In genomic region chr1:159991513-159991912, GRCh38 we compare ENCODE assay signal across 12 cellular contexts. TPM values are rescaled to one million over a fixed set of nuclear protein-coding genes. Genes with fewer than 3 reads are reported as not detected.
DNase-seq lines count a peak whose midpoint lies in the region; ATAC-seq and TF ChIP-seq lines count a peak whose summit lies in the region.
"Had no signal": no experiment of that assay in that cellular context is flagged by ENCODE, and none has a peak within 500 bp of the region (broad histone marks: within the 10 kb centered on the region; RNA-seq: fewer than 3 reads in every experiment).

No MANE protein-coding gene starts in this region.

- no peak overlapping the region for H3K27ac Mint-ChIP-seq in stimulated activated naive CD8-positive, alpha-beta T cell treated with anti-CD3 and anti-CD28 coated beads, Interleukin-15, amount 100 ng/mL, for 72 hours
- H3K27ac Mint-ChIP-seq: stimulated activated effector memory CD8-positive, alpha-beta T cell treated with anti-CD3 and anti-CD28 coated beads, Interleukin-12 subunit alpha, Interleukin-12 subunit beta, amount 100 ng/mL, for 72 hours had no signal

- no peaks in the 10 kb centered on the region for H3K36me3 ChIP-seq in PC-3 (ENCODE audit: low read depth, low read length)
- no peaks in the 10 kb centered on the region for H3K36me3 ChIP-seq in fibroblast of lung (ENCODE audit: control insufficient read depth, insufficient read depth, low read length)

- H3K9me2 ChIP-seq in PC-3 (replicated peaks; ENCODE audit: low read length), result 0 out of 2 replicates have a peak, but pooled peaks cover 4% of the 10 kb centered on the region

- no peaks in the 10 kb centered on the region for H3F3A ChIP-seq in PC-3 (ENCODE audit: low read length, unreplicated experiment)

- H3K4me1 ChIP-seq in PC-3 (ENCODE audit: insufficient read depth, low read length) (peaks cover 26% of the 10 kb centered on the region), fibroblast of lung (ENCODE audit: control insufficient read depth, extremely low read depth, insufficient read depth, low read length) (no peaks in the 10 kb centered on the region)

- H3K4me2 ChIP-seq in PC-3 (ENCODE audit: low read length), result peak overlapping the region; percentile 55
- H3K4me2 ChIP-seq in fibroblast of lung (ENCODE audit: extremely low read depth, insufficient read depth, low read length), result no peak overlapping the region

- intact Hi-C loops in PC-3 (cut with micrococcal nuclease), result no loop called here

- peaks cover 18% of the 10 kb centered on the region for H3K27me3 Mint-ChIP-seq in stimulated activated naive CD8-positive, alpha-beta T cell treated with anti-CD3 and anti-CD28 coated beads, Interleukin-15, amount 100 ng/mL, for 72 hours

- H3K27ac ChIP-seq in PC-3 (ENCODE audit: low read length), result peak overlapping the region; percentile 25
- no peak overlapping the region for H3K27ac ChIP-seq in fibroblast of lung (ENCODE audit: insufficient read depth, low read length)

- peak overlapping the region; percentile 64 for H2AFZ ChIP-seq in PC-3 (ENCODE audit: low read length)
- H2AFZ ChIP-seq in fibroblast of lung (ENCODE audit: low read length), result peak overlapping the region; percentile 47

- H3K9ac ChIP-seq in PC-3 (ENCODE audit: low read length) (no peak overlapping the region), fibroblast of lung (ENCODE audit: insufficient read depth, low read length) (no peak overlapping the region)

- no peaks in the 10 kb centered on the region for H3K9me3 Mint-ChIP-seq in stimulated activated naive CD8-positive, alpha-beta T cell treated with anti-CD3 and anti-CD28 coated beads, Interleukin-15, amount 100 ng/mL, for 72 hours
- H3K9me3 Mint-ChIP-seq: stimulated activated effector memory CD8-positive, alpha-beta T cell treated with anti-CD3 and anti-CD28 coated beads, Interleukin-12 subunit alpha, Interleukin-12 subunit beta, amount 100 ng/mL, for 72 hours had no signal

- TF ChIP-seq CTCF in PC-3 (conservative IDR thresholded peaks at IDR 0.05; ENCODE audit: low read depth, low read length) (no peak), fibroblast of lung (conservative IDR thresholded peaks at IDR 0.05 in 1 of 2, IDR thresholded peaks at IDR 0.05 in 1 of 2; ENCODE audit: low read depth in 1 of 2, low read length in 2 of 2) (no peak)

- DNase-seq in stimulated activated naive CD8-positive, alpha-beta T cell treated with anti-CD3 and anti-CD28 coated beads, Interleukin-15, amount 100 ng/mL, for 72 hours, result no peak
- no peak for DNase-seq in stimulated activated naive CD8-positive, alpha-beta T cell treated with anti-CD3 and anti-CD28 coated beads, Interleukin-15, Interleukin-2, amounts not matched to agents 100 U/mL and 50 U/mL, for 24 hours
- DNase-seq in PC-3 (peak; percentile 76), fibroblast of lung (ENCODE audit: low read depth in 2 of 2) (peak in 1 of 2 donors; percentile 10), NCI-H524 treated with DMSO at 0.1 percent for 48 hours (lab: John Stamatoyannopoulos, UW) (no peak), DMS 273 (lab: John Stamatoyannopoulos, UW; ENCODE audit: unreplicated experiment) (no peak)
- DNase-seq: amniotic stem cell, erythroblast had no signal

- H3K4me3 ChIP-seq in PC-3 (ENCODE audit: low read length) (peak overlapping the region; percentile 34), fibroblast of lung (replicated peaks in 1 of 4; ENCODE audit: control extremely low read depth in 1 of 4, insufficient read depth in 1 of 4, low read depth in 3 of 4, low read length in 4 of 4) (no peak overlapping the region)
- H3K4me3 ChIP-seq: skin epidermis had no signal

- BruUV-seq in PC-3 (replicated peaks; lab: Mats Ljungman, UMichigan), result no TSS peak

- H3K4me3 Mint-ChIP-seq in stimulated activated naive CD8-positive, alpha-beta T cell treated with anti-CD3 and anti-CD28 coated beads, Interleukin-15, amount 100 ng/mL, for 72 hours, result peak overlapping the region in 1 of 2 donors; percentile 40
- H3K4me3 Mint-ChIP-seq: stimulated activated effector memory CD8-positive, alpha-beta T cell treated with anti-CD3 and anti-CD28 coated beads, Interleukin-12 subunit alpha, Interleukin-12 subunit beta, amount 100 ng/mL, for 72 hours had no signal

- H3K4me1 Mint-ChIP-seq in stimulated activated naive CD8-positive, alpha-beta T cell treated with anti-CD3 and anti-CD28 coated beads, Interleukin-15, amount 100 ng/mL, for 72 hours, result no peaks in the 10 kb centered on the region
- H3K4me1 Mint-ChIP-seq: stimulated activated effector memory CD8-positive, alpha-beta T cell treated with anti-CD3 and anti-CD28 coated beads, Interleukin-12 subunit alpha, Interleukin-12 subunit beta, amount 100 ng/mL, for 72 hours had no signal

- H3K27me3 ChIP-seq in PC-3 (ENCODE audit: low read length) (no peaks in the 10 kb centered on the region), fibroblast of lung (ENCODE audit: control insufficient read depth, insufficient read depth, low read length) (no peaks in the 10 kb centered on the region)

- CTCF ChIA-PET in PC-3 (lab: Charles Lee), result interaction anchor here (0.8 kb wide), 1 partner anchor 16 kb away, joined by 5 read pairs; no protein-coding TSS in a partner anchor

- no peaks in the 10 kb centered on the region for H3K9me3 ChIP-seq in PC-3 (ENCODE audit: low read length)
- no peaks in the 10 kb centered on the region for H3K9me3 ChIP-seq in fibroblast of lung (ENCODE audit: control insufficient read depth, insufficient read depth, low read depth, low read length)

- POLR2A ChIA-PET in PC-3 (lab: Charles Lee; ENCODE audit: unreplicated experiment), result interaction anchor here (0.6 kb wide), 1 partner anchor 75 kb away, joined by 4 read pairs; no protein-coding TSS in a partner anchor

- no peaks in the 10 kb centered on the region for H4K20me1 ChIP-seq in PC-3 (ENCODE audit: low read length)
- H4K20me1 ChIP-seq in fibroblast of lung (ENCODE audit: control insufficient read depth, extremely low read depth, insufficient read depth, low read length), result no peaks in the 10 kb centered on the region

- ATAC-seq in stimulated activated naive CD8-positive, alpha-beta T cell treated with anti-CD3 and anti-CD28 coated beads, Interleukin-15, amount 100 ng/mL, for 72 hours, result peak; percentile 74
- no peak for ATAC-seq in stimulated activated naive CD8-positive, alpha-beta T cell treated with anti-CD3 and anti-CD28 coated beads, Interleukin-15, Interleukin-2, amounts not matched to agents 100 U/mL and 50 U/mL, for 24 hours
- ATAC-seq in PC-3 (peak; percentile 61), HG03457 (IDR thresholded peaks at IDR 0.05; ENCODE audit: unreplicated experiment) (no peak), HG03045 (IDR thresholded peaks at IDR 0.05; ENCODE audit: unreplicated experiment) (no peak)
- ATAC-seq: stimulated activated effector memory CD8-positive, alpha-beta T cell treated with anti-CD3 and anti-CD28 coated beads, Interleukin-12 subunit alpha, Interleukin-12 subunit beta, amount 100 ng/mL, for 72 hours had no signal

- H3K79me2 ChIP-seq in PC-3 (ENCODE audit: low read length) (no peaks in the 10 kb centered on the region), fibroblast of lung (ENCODE audit: control insufficient read depth, insufficient read depth, low read length) (no peaks in the 10 kb centered on the region)

RNA-seq across cellular contexts. Expression of gene SLAMF9, which starts 37.5 kb away (rescaled TPM):
- 5.9 and 8.7 TPM in 2 replicates for total RNA-seq in PC-3 (2014; rRNA removed)
- not detected in 2 replicates for total RNA-seq in fibroblast of lung
- polyA plus RNA-seq in fibroblast of lung, result not detected in 2 replicates
- polyA plus RNA-seq in fibroblast of lung (2012), result not detected in 2 replicates
- polyA minus RNA-seq in fibroblast of lung (ENCODE audit: low replicate concordance), result not detected in 2 replicates

RNA-seq across cellular contexts. Expression of gene PIGM, which starts 40.3 kb away (rescaled TPM):
- total RNA-seq in PC-3 (2014; rRNA removed) (6.7 and 6.9 TPM in 2 replicates), fibroblast of lung (4.1 and 4.5 TPM in 2 replicates)
- 6.4 and 6.7 TPM in 2 replicates for polyA plus RNA-seq in fibroblast of lung
- 4.3 and 5.4 TPM in 2 replicates for polyA plus RNA-seq in fibroblast of lung (2012)
- polyA minus RNA-seq in fibroblast of lung (ENCODE audit: low replicate concordance), result 2.6 and 4.9 TPM in 2 replicates

RNA-seq across cellular contexts. Expression of gene IGSF9, which starts 46.1 kb away (rescaled TPM):
- total RNA-seq in PC-3 (2014; rRNA removed) (15.6 and 19.9 TPM in 2 replicates), fibroblast of lung (under 0.01 TPM in 2 replicates)
- polyA plus RNA-seq in fibroblast of lung, result not detected in 2 replicates
- not detected in 2 replicates for polyA plus RNA-seq in fibroblast of lung (2012)
- polyA minus RNA-seq in fibroblast of lung (ENCODE audit: low replicate concordance), result not detected in 2 replicates

Comparison
In these comparisons a context has a peak if more than half of its experiments do, and no peak if none do; other contexts are left out.
1. ATAC-seq: peak in stimulated activated naive CD8-positive, alpha-beta T cell treated with anti-CD3 and anti-CD28 coated beads, Interleukin-15, amount 100 ng/mL, for 72 hours (single experiment) and PC-3 (single experiment); none in stimulated activated naive CD8-positive, alpha-beta T cell treated with anti-CD3 and anti-CD28 coated beads, Interleukin-15, Interleukin-2, amounts not matched to agents 100 U/mL and 50 U/mL, for 24 hours (single experiment), HG03457 (single experiment) and HG03045 (single experiment).
2. RNA of gene IGSF9, which starts 46.1 kb away (total RNA-seq): 15.6 to 19.9 TPM in PC-3; under 0.01 TPM in fibroblast of lung; every median in the first group is over 10 times any median in the second.